ENCODE assay signal across 25 cellular contexts in genomic region chr5:143315929-143316328, GRCh38.
A peak's percentile ranks its signal among the peaks of the same experiment; 100 is the strongest.
DNase-seq lines count a peak whose midpoint lies in the region; ATAC-seq, FAIRE-seq and TF ChIP-seq lines count a peak whose summit lies in the region.
"Had no signal": no experiment of that assay in that cellular context is flagged by ENCODE, and none has a peak within 500 bp of the region (broad histone marks: within the 10 kb centered on the region; RNA-seq: fewer than 3 reads in every experiment).

No MANE protein-coding gene starts in this region.

- H3K36me3 ChIP-seq in GM23338 (ENCODE audit: insufficient read depth) (no peaks in the 10 kb centered on the region), trophoblast cell (ENCODE audit: control insufficient read depth in 1 of 2, insufficient read depth in 2 of 2, low read length in 2 of 2) (no peaks in the 10 kb centered on the region)

- no peaks in the 10 kb centered on the region for H3F3A ChIP-seq in GM23338 (replicated peaks; ENCODE audit: low read depth)

- H3K4ac ChIP-seq in trophoblast cell (ENCODE audit: low read depth, low read length) = no peak overlapping the region

- H3K4me3 ChIP-seq in A549 (no peak overlapping the region), GM23338 (no peak overlapping the region), fibroblast of mammary gland (ENCODE audit: control insufficient read depth, low read depth, low read length) (no peak overlapping the region), trophoblast cell (ENCODE audit: low read depth, low read length) (no peak overlapping the region)
- H3K4me3 ChIP-seq: lung, stomach, upper lobe of left lung had no signal

- FAIRE-seq in A549 (lab: Jason Lieb, UNC) = no peak
- FAIRE-seq: D721Med had no signal

- no peak overlapping the region for H3K18ac ChIP-seq in trophoblast cell (ENCODE audit: low read length)

- H3K9ac ChIP-seq in trophoblast cell (ENCODE audit: low read length) = no peak overlapping the region

- H3K4me1 Mint-ChIP-seq in GM23338 = no peaks in the 10 kb centered on the region

- no peak overlapping the region for H2AK5ac ChIP-seq in trophoblast cell (ENCODE audit: low read length)

- POLR2A ChIA-PET in A549 (lab: Yijun Ruan, JAX) = no interaction called here

- H3K36me3 Mint-ChIP-seq in GM23338 (ENCODE audit: low read depth) = no peaks in the 10 kb centered on the region

- H3K27ac Mint-ChIP-seq in GM23338 = no peak overlapping the region
- H3K27ac Mint-ChIP-seq: activated T-cell treated with anti-CD3 and anti-CD28 coated beads, Interleukin-2, amount 50 U/mL, for 24 hours; immature natural killer cell had no signal

- no peak overlapping the region for H2BK12ac ChIP-seq in trophoblast cell (ENCODE audit: low read length)

- H3K9me2 ChIP-seq in GM23338 (ENCODE audit: insufficient read depth) = no peaks in the 10 kb centered on the region; the same call in 1 of the 2 replicates

- peaks cover 97% of the 10 kb centered on the region for H3K4me1 ChIP-seq in A549
- no peaks in the 10 kb centered on the region for H3K4me1 ChIP-seq in GM23338 (ENCODE audit: insufficient read depth)
- H3K4me1 ChIP-seq in trophoblast cell (ENCODE audit: control insufficient read depth in 1 of 2, insufficient read depth in 2 of 2, low read length in 2 of 2) = peaks cover 0 to 4% of the 10 kb centered on the region in 2 experiments

- H3K27me3 Mint-ChIP-seq in GM23338 (ENCODE audit: insufficient read depth, low read depth, poor library complexity) = no peaks in the 10 kb centered on the region
- H3K27me3 Mint-ChIP-seq: activated T-cell treated with anti-CD3 and anti-CD28 coated beads, Interleukin-2, amount 50 U/mL, for 24 hours had no signal

- TF ChIP-seq EP300 in A549 (IDR thresholded peaks at IDR 0.05) = no peak

- CTCF ChIA-PET in A549 (lab: Yijun Ruan, JAX) = interaction anchor here (0.7 to 1.4 kb wide), 3 partner anchors 21 to 312 kb away, joined by 3 to 4 read pairs (median 3); no protein-coding TSS in a partner anchor

- H3K14ac ChIP-seq in trophoblast cell (ENCODE audit: low read length) = no peak overlapping the region

- H2AFZ ChIP-seq in GM23338 (no peak overlapping the region), trophoblast cell (ENCODE audit: insufficient read depth, low read length, poor library complexity) (no peak overlapping the region)

- H3K9me3 ChIP-seq in A549 (no peaks in the 10 kb centered on the region), trophoblast cell (ENCODE audit: insufficient read depth, low read depth, low read length) (no peaks in the 10 kb centered on the region)
- H3K9me3 ChIP-seq: neutrophil, stomach, upper lobe of left lung had no signal

- H3K4me2 ChIP-seq in A549 = peak overlapping the region; percentile 17; the same call in 2 of the 3 replicates
- no peak overlapping the region for H3K4me2 ChIP-seq in GM23338
- H3K4me2 ChIP-seq in trophoblast cell (ENCODE audit: low read length) = no peak overlapping the region

- no peak for TF ChIP-seq POLR2A in A549 (IDR thresholded peaks at IDR 0.05; ENCODE audit: low read length)

- H3K9me3 Mint-ChIP-seq in GM23338 = no peaks in the 10 kb centered on the region
- H3K9me3 Mint-ChIP-seq: activated T-cell treated with anti-CD3 and anti-CD28 coated beads, Interleukin-2, amount 50 U/mL, for 24 hours; immature natural killer cell had no signal

- H4K91ac ChIP-seq in trophoblast cell (ENCODE audit: low read depth, low read length) = no peak overlapping the region

- no peaks in the 10 kb centered on the region for H4K20me1 ChIP-seq in GM23338 (replicated peaks; ENCODE audit: insufficient read depth)

- H2BK5ac ChIP-seq in trophoblast cell (ENCODE audit: low read depth, low read length, poor library complexity) = no peak overlapping the region

- WGBS in A549 (ENCODE audit: missing lambda C conversion rate) = 76% methylated on average over 6 of the region's 6 CpGs
- WGBS in trophoblast cell (ENCODE audit: extremely low coverage, insufficient coverage, insufficient read length) = no CpG with 5 or more reads among the region's 6 CpGs

- no peaks in the 10 kb centered on the region for H3K79me1 ChIP-seq in trophoblast cell (ENCODE audit: low read length)

- H4K8ac ChIP-seq in trophoblast cell (ENCODE audit: low read depth, low read length) = no peak overlapping the region

- H3K23ac ChIP-seq in trophoblast cell (ENCODE audit: low read length) = no peak overlapping the region

- ATAC-seq in A549 (peak in 1 of 2 experiments; percentile 12; a peak in 2 of 6 replicates), GM23338 (no peak), HG03432 (IDR thresholded peaks at IDR 0.05; ENCODE audit: unreplicated experiment) (no peak)
- ATAC-seq: activated CD4-positive, CD25-positive, alpha-beta regulatory T cell treated with anti-CD3 and anti-CD28 coated beads, Interleukin-2, amount 50 U/mL, for 24 hours had no signal

- no peak overlapping the region for H2BK120ac ChIP-seq in trophoblast cell (ENCODE audit: insufficient read depth, low read length, poor library complexity)

- TF ChIP-seq CTCF in A549 (IDR thresholded peaks at IDR 0.05) (no peak), GM23338 (conservative IDR thresholded peaks at IDR 0.05; ENCODE audit: low read depth in 2 of 2) (no peak), fibroblast of mammary gland (conservative IDR thresholded peaks at IDR 0.05; ENCODE audit: control insufficient read depth, insufficient read depth, low read depth, low read length) (no peak)

- H3K79me2 ChIP-seq in GM23338 (replicated peaks; ENCODE audit: insufficient read depth) (no peaks in the 10 kb centered on the region), trophoblast cell (ENCODE audit: control insufficient read depth, insufficient read depth, low read length, poor library complexity) (no peaks in the 10 kb centered on the region)

- no peak for TF ChIP-seq RAD21 in A549 (conservative IDR thresholded peaks at IDR 0.05 in 1 of 2, IDR thresholded peaks at IDR 0.05 in 1 of 2)

- H3K4me3 Mint-ChIP-seq in GM23338 = no peak overlapping the region
- H3K4me3 Mint-ChIP-seq: activated T-cell treated with anti-CD3 and anti-CD28 coated beads, Interleukin-2, amount 50 U/mL, for 24 hours; immature natural killer cell had no signal

- no peak for DNase-seq in A549 (ENCODE audit: low read depth in 1 of 2, low spot score in 1 of 2)
- peak; percentile 4 for DNase-seq in GM23338 (ENCODE audit: low spot score)
- DNase-seq in fibroblast of mammary gland (ENCODE audit: low read depth) = peak; percentile 48
- peak; percentile 83 to 86 for DNase-seq in trophoblast cell
- DNase-seq in DMS53 treated with DMSO at 0.1 percent for 48 hours (lab: John Stamatoyannopoulos, UW; ENCODE audit: unreplicated experiment) = no peak
- DNase-seq in NCI-H82 treated with DMSO at 0.1 percent for 48 hours (lab: John Stamatoyannopoulos, UW; ENCODE audit: unreplicated experiment) = no peak
- no peak for DNase-seq in NCI-H774 (lab: John Stamatoyannopoulos, UW)
- DNase-seq: activated CD8-positive, alpha-beta memory T cell treated with anti-CD3 and anti-CD28 coated beads for 24 hours; activated naive CD4-positive, alpha-beta T cell; activated T-cell treated with anti-CD3 and anti-CD28 coated beads, Interleukin-2, amount 50 U/mL, for 24 hours; caudate nucleus; dermis blood vessel endothelial cell; immature natural killer cell; NCI-H187 treated with DMSO at 0.1 percent for 48 hours; NCI-H69; stimulated activated CD4-positive, alpha-beta T cell treated with anti-CD3 and anti-CD28 coated beads, Interleukin-12 subunit alpha, Interleukin-12 subunit beta, amount 100 ng/mL, for 4 hours; stomach; upper lobe of left lung had no signal

- H3K27me3 ChIP-seq in GM23338 (ENCODE audit: insufficient read depth) = no peaks in the 10 kb centered on the region
- no peaks in the 10 kb centered on the region for H3K27me3 ChIP-seq in trophoblast cell (ENCODE audit: insufficient read depth, low read length)
- H3K27me3 ChIP-seq: neutrophil, stomach, upper lobe of left lung had no signal

- no peak overlapping the region for H4K12ac ChIP-seq in trophoblast cell (ENCODE audit: low read depth, low read length)

- H3K27ac ChIP-seq in A549 (peak overlapping the region in 1 of 2 experiments; percentile 48; a peak in 2 of 6 replicates), GM23338 (ENCODE audit: low read depth) (no peak overlapping the region), trophoblast cell (ENCODE audit: low read depth, low read length) (no peak overlapping the region)
- H3K27ac ChIP-seq: C4-2B, RWPE1, upper lobe of left lung had no signal

TF ChIP-seq in A549, 52 proteins besides CTCF, POLR2A, EP300 and RAD21:
- TF ChIP-seq RARB (CRISPR knock-in tag; IDR thresholded peaks at IDR 0.05) (no peak), MYC (IDR thresholded peaks at IDR 0.05; ENCODE audit: borderline replicate concordance, low read length) (no peak), EHF (CRISPR knock-in tag; IDR thresholded peaks at IDR 0.05) (no peak), FOXS1 (CRISPR knock-in tag; IDR thresholded peaks at IDR 0.05) (no peak)

TF ChIP-seq in GM23338, 12 proteins besides CTCF, POLR2A, EP300 and RAD21 (continues in another document):
- TF ChIP-seq JUNB (IDR thresholded peaks at IDR 0.05; ENCODE audit: unreplicated experiment) (no peak), REST (IDR thresholded peaks at IDR 0.05; ENCODE audit: unreplicated experiment) (no peak), ZNF114 (CRISPR knock-in tag; IDR thresholded peaks at IDR 0.05) (no peak), STAT1 (IDR thresholded peaks at IDR 0.05; ENCODE audit: unreplicated experiment) (no peak)

Comparison
In these comparisons a context has a peak if more than half of its experiments do, and no peak if none do; other contexts are left out.
1. DNase-seq: peak in GM23338 (single experiment), fibroblast of mammary gland (single experiment) and trophoblast cell (2 of 2); none in A549 (0 of 2), DMS53 treated with DMSO at 0.1 percent for 48 hours (single experiment), NCI-H82 treated with DMSO at 0.1 percent for 48 hours (single experiment) and NCI-H774 (single experiment).